ENCODE assay signal across 18 cellular contexts in the genomic region with DNA sequence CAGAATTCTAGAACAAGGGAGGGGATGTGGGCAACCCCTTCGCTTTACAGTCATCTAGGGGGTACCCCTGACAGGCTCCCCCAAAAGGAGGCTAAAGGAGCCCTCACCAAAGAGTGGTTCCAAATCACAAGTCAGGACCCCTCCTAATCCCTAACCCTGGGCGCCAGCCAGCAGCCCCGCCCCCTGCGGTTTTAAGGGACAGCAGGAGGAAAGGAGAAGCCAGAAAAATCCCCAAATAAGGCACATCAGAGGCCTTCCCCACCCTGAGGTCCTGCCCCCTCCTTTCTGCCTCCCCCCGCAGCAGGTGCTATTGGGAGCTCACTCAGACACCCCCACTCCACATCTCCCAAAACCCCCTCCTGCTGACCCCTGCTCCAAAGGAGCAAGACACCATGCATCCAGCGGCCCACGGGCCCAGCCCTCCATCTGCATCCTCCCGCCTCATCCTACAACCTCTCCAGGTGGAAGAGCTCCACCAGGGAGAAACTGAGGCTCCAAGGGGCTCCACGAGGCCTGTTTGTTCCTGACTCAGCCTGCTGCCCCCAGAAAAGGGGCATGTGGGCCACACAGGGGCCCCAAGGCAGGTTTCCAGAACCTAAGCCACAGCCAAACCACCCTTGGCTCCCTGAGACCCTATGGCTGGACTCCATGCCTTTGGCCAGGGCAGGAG.
"Had no signal": no experiment of that assay in that cellular context is flagged by ENCODE, and none has a peak within 500 bp of the region (broad histone marks: within the 10 kb centered on the region; RNA-seq: fewer than 3 reads in every experiment).

No MANE protein-coding gene starts in this region.

- H3K36me3 ChIP-seq: neutrophil had no signal

- H3K4me1 ChIP-seq: foreskin keratinocyte, parathyroid adenoma, testis had no signal

- H3K4me3 Mint-ChIP-seq: activated CD4-positive, alpha-beta T cell treated with anti-CD3 and anti-CD28 coated beads for 36 hours; activated CD8-positive, alpha-beta T cell treated with anti-CD3 and anti-CD28 coated beads for 36 hours; activated naive CD8-positive, alpha-beta T cell treated with anti-CD3 and anti-CD28 coated beads for 36 hours; activated T-cell treated with anti-CD3 and anti-CD28 coated beads, Interleukin-2, amount 50 U/mL, for 72 hours; brain; central memory CD8-positive, alpha-beta T cell; stimulated activated naive CD8-positive, alpha-beta T cell treated with anti-CD3 and anti-CD28 coated beads, Interleukin-15, amount 100 ng/mL, for 72 hours had no signal

- H3K27me3 Mint-ChIP-seq: activated CD4-positive, alpha-beta T cell treated with anti-CD3 and anti-CD28 coated beads for 36 hours; activated CD8-positive, alpha-beta T cell treated with anti-CD3 and anti-CD28 coated beads for 36 hours; activated naive CD8-positive, alpha-beta T cell treated with anti-CD3 and anti-CD28 coated beads for 36 hours had no signal

- H3K9ac ChIP-seq: parathyroid adenoma had no signal

- H3K36me3 Mint-ChIP-seq: activated naive CD8-positive, alpha-beta T cell treated with anti-CD3 and anti-CD28 coated beads for 36 hours; brain; naive B cell had no signal

- H3K27ac ChIP-seq: coronary artery, foreskin keratinocyte, neutrophil, parathyroid adenoma, testis had no signal

- H3K27me3 ChIP-seq: neutrophil, testis had no signal

- DNase-seq: activated CD4-positive, alpha-beta T cell treated with anti-CD3 and anti-CD28 coated beads for 36 hours; activated CD8-positive, alpha-beta T cell treated with anti-CD3 and anti-CD28 coated beads for 36 hours; activated naive CD8-positive, alpha-beta T cell treated with anti-CD3 and anti-CD28 coated beads for 36 hours; activated T-cell treated with anti-CD3 and anti-CD28 coated beads, Interleukin-2, amount 50 U/mL, for 72 hours; amygdala; effector CD4-positive, alpha-beta T cell; foreskin keratinocyte; left colon; naive B cell; stimulated activated CD4-positive, alpha-beta T cell treated with anti-CD3 and anti-CD28 coated beads, Interleukin-1b, Interleukin-23, amount 100 ng/mL, for 48 hours; stimulated activated naive CD8-positive, alpha-beta T cell treated with anti-CD3 and anti-CD28 coated beads, Interleukin-15, amount 100 ng/mL, for 72 hours; T-helper 9 cell; testis had no signal

- H3K4me1 Mint-ChIP-seq: activated CD4-positive, alpha-beta T cell treated with anti-CD3 and anti-CD28 coated beads for 36 hours; activated naive CD8-positive, alpha-beta T cell treated with anti-CD3 and anti-CD28 coated beads for 36 hours; central memory CD8-positive, alpha-beta T cell; naive B cell; stimulated activated naive CD8-positive, alpha-beta T cell treated with anti-CD3 and anti-CD28 coated beads, Interleukin-15, amount 100 ng/mL, for 72 hours had no signal

- H3K9me3 Mint-ChIP-seq: activated CD8-positive, alpha-beta T cell treated with anti-CD3 and anti-CD28 coated beads for 36 hours; activated naive CD8-positive, alpha-beta T cell treated with anti-CD3 and anti-CD28 coated beads for 36 hours; activated T-cell treated with anti-CD3 and anti-CD28 coated beads, Interleukin-2, amount 50 U/mL, for 72 hours; central memory CD8-positive, alpha-beta T cell; naive B cell; stimulated activated naive CD8-positive, alpha-beta T cell treated with anti-CD3 and anti-CD28 coated beads, Interleukin-15, amount 100 ng/mL, for 72 hours had no signal

- H3K9me3 ChIP-seq: neutrophil, testis had no signal

- H3K27ac Mint-ChIP-seq: activated CD4-positive, alpha-beta T cell treated with anti-CD3 and anti-CD28 coated beads for 36 hours; activated CD8-positive, alpha-beta T cell treated with anti-CD3 and anti-CD28 coated beads for 36 hours; activated naive CD8-positive, alpha-beta T cell treated with anti-CD3 and anti-CD28 coated beads for 36 hours; activated T-cell treated with anti-CD3 and anti-CD28 coated beads, Interleukin-2, amount 50 U/mL, for 72 hours had no signal

- ATAC-seq: activated CD4-positive, alpha-beta T cell treated with anti-CD3 and anti-CD28 coated beads for 36 hours; activated CD8-positive, alpha-beta T cell treated with anti-CD3 and anti-CD28 coated beads for 36 hours; activated T-cell treated with anti-CD3 and anti-CD28 coated beads, Interleukin-2, amount 50 U/mL, for 72 hours; foreskin keratinocyte; left colon; stimulated activated naive CD8-positive, alpha-beta T cell treated with anti-CD3 and anti-CD28 coated beads, Interleukin-15, amount 100 ng/mL, for 72 hours had no signal

- H3K4me3 ChIP-seq: coronary artery, testis had no signal
